ENCODE assay signal across 12 cellular contexts in genomic region chr11:46718155-46719019, GRCh38. TPM values are rescaled to one million over a fixed set of nuclear protein-coding genes. Genes with fewer than 3 reads are reported as not detected.
DNase-seq lines count a peak whose midpoint lies in the region; ATAC-seq and TF ChIP-seq lines count a peak whose summit lies in the region.
"Had no signal": no experiment of that assay in that cellular context is flagged by ENCODE, and none has a peak within 500 bp of the region (broad histone marks: within the 10 kb centered on the region; RNA-seq: fewer than 3 reads in every experiment).

No MANE protein-coding gene starts in this region.

- no peak overlapping the region for H3K4me3 Mint-ChIP-seq in activated naive CD4-positive, alpha-beta T cell treated with anti-CD3 and anti-CD28 coated beads, Interleukin-2, amount 10 ng/mL, durations not matched to agents 7 days and 5 days
- H3K4me3 Mint-ChIP-seq: memory B cell had no signal

- TF ChIP-seq CTCF in epithelial cell of esophagus (IDR thresholded peaks at IDR 0.05; ENCODE audit: insufficient read depth, low read depth, low read length, missing control alignments) = no peak
- TF ChIP-seq CTCF in upper lobe of right lung (IDR thresholded peaks at IDR 0.05) = no peak

- H3K4me1 ChIP-seq in upper lobe of right lung = no peaks in the 10 kb centered on the region

- no peak overlapping the region for H3K27ac ChIP-seq in upper lobe of right lung
- H3K27ac ChIP-seq: SJSA1 had no signal

- ATAC-seq in upper lobe of right lung (peak; percentile 76), HG03045 (IDR thresholded peaks at IDR 0.05; ENCODE audit: unreplicated experiment) (no peak), left ventricle myocardium superior (no peak)

- intact Hi-C loops in upper lobe of right lung (cut with DNase I) = no loop called here
- intact Hi-C loops in left ventricle myocardium superior (cut with micrococcal nuclease) = no loop called here

- peak overlapping the region; percentile 52 for H3K27ac Mint-ChIP-seq in activated naive CD4-positive, alpha-beta T cell treated with anti-CD3 and anti-CD28 coated beads, Interleukin-2, amount 10 ng/mL, durations not matched to agents 7 days and 5 days
- H3K27ac Mint-ChIP-seq: memory B cell had no signal

- no peaks in the 10 kb centered on the region for H3K9me3 ChIP-seq in upper lobe of right lung
- H3K9me3 ChIP-seq: SJSA1 had no signal

- no peaks in the 10 kb centered on the region for H3K27me3 ChIP-seq in upper lobe of right lung
- H3K27me3 ChIP-seq: SJSA1 had no signal

- peaks cover 15% of the 10 kb centered on the region for H3K27me3 Mint-ChIP-seq in activated naive CD4-positive, alpha-beta T cell treated with anti-CD3 and anti-CD28 coated beads, Interleukin-2, amount 10 ng/mL, durations not matched to agents 7 days and 5 days

- DNase-seq in activated naive CD4-positive, alpha-beta T cell treated with anti-CD3 and anti-CD28 coated beads, Interleukin-2, amount 10 ng/mL, durations not matched to agents 7 days and 5 days = peak; percentile 23
- DNase-seq in activated naive CD4-positive, alpha-beta T cell (lab: John Stamatoyannopoulos, UW) = no peak
- DNase-seq in NCI-H774 (lab: John Stamatoyannopoulos, UW) (peak; percentile 82), epithelial cell of esophagus (ENCODE audit: low read depth) (peak; percentile 24), upper lobe of right lung (no peak), left ventricle myocardium superior (no peak), ecto neural progenitor cell (ENCODE audit: low spot score) (no peak)
- DNase-seq: NCI-H1436 treated with DMSO at 0.1 percent for 48 hours had no signal

- H3K9me3 Mint-ChIP-seq in activated naive CD4-positive, alpha-beta T cell treated with anti-CD3 and anti-CD28 coated beads, Interleukin-2, amount 10 ng/mL, durations not matched to agents 7 days and 5 days = no peaks in the 10 kb centered on the region
- H3K9me3 Mint-ChIP-seq: memory B cell had no signal

- H3K36me3 ChIP-seq in upper lobe of right lung = no peaks in the 10 kb centered on the region
- H3K36me3 ChIP-seq: SJSA1 had no signal

- H3K4me1 Mint-ChIP-seq in activated naive CD4-positive, alpha-beta T cell treated with anti-CD3 and anti-CD28 coated beads, Interleukin-2, amount 10 ng/mL, durations not matched to agents 7 days and 5 days = peaks cover 11% of the 10 kb centered on the region
- H3K4me1 Mint-ChIP-seq: memory B cell had no signal

- no peaks in the 10 kb centered on the region for H3K36me3 Mint-ChIP-seq in activated naive CD4-positive, alpha-beta T cell treated with anti-CD3 and anti-CD28 coated beads, Interleukin-2, amount 10 ng/mL, durations not matched to agents 7 days and 5 days
- H3K36me3 Mint-ChIP-seq: memory B cell had no signal

- no peak overlapping the region for H3K4me3 ChIP-seq in epithelial cell of esophagus (ENCODE audit: low read length)
- no peak overlapping the region for H3K4me3 ChIP-seq in upper lobe of right lung
- H3K4me3 ChIP-seq: SJSA1 had no signal

- CTCF ChIA-PET in activated naive CD4-positive, alpha-beta T cell treated with anti-CD3 and anti-CD28 coated beads, Interleukin-2, amount 10 ng/mL, durations not matched to agents 7 days and 5 days (lab: Charles Lee) = no interaction called here

RNA-seq across cellular contexts. Expression of gene F2, which starts 0.6 kb away (rescaled TPM):
- total RNA-seq in upper lobe of right lung = not detected
- total RNA-seq in left ventricle myocardium superior = not detected
- total RNA-seq: activated CD8-positive, alpha-beta memory T cell treated with anti-CD3 and anti-CD28 coated beads for 36 hours; SJSA1 had no signal

RNA-seq across cellular contexts. Expression of gene ZNF408, which starts 17.6 kb away (rescaled TPM):
- total RNA-seq in upper lobe of right lung (9.3 TPM), left ventricle myocardium superior (7.1 TPM)

RNA-seq across cellular contexts. Expression of gene ARHGAP1, which starts 18.0 kb away (rescaled TPM):
- total RNA-seq in upper lobe of right lung (62.8 TPM), left ventricle myocardium superior (65.2 TPM)

Comparison
In these comparisons a context has a peak if more than half of its experiments do, and no peak if none do; other contexts are left out.
1. DNase-seq: peak in activated naive CD4-positive, alpha-beta T cell treated with anti-CD3 and anti-CD28 coated beads, Interleukin-2, amount 10 ng/mL, durations not matched to agents 7 days and 5 days (single experiment), NCI-H774 (single experiment) and epithelial cell of esophagus (single experiment); none in activated naive CD4-positive, alpha-beta T cell (0 of 4), upper lobe of right lung (single experiment), left ventricle myocardium superior (single experiment) and ecto neural progenitor cell (single experiment).